In the genomic region with DNA sequence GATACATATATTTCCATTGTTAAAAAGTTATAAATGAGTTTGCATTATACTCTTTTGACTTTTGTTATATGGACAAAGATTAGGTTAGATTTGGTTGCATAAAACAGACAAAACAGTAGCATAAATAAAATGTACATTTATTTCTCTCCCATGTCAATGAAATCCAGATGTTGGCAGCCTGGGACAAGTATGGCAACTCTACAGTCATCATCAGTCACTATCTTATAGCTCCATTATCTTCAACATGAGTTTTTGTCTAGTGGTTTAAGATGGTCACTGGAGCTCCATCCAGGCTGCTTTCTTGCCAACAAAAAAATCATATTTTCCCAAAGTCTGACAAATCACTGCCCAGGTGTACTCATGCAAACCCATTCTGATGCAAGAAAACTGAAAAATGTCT, we compare ENCODE assay signal across 1 cellular context.
TF ChIP-seq lines count a peak whose summit lies in the region.

No MANE protein-coding gene starts in this region.

TF ChIP-seq in HepG2, 621 proteins besides CTCF, POLR2A, EP300 and RAD21 (continued from another document):
- TF ChIP-seq, protein P1, sequence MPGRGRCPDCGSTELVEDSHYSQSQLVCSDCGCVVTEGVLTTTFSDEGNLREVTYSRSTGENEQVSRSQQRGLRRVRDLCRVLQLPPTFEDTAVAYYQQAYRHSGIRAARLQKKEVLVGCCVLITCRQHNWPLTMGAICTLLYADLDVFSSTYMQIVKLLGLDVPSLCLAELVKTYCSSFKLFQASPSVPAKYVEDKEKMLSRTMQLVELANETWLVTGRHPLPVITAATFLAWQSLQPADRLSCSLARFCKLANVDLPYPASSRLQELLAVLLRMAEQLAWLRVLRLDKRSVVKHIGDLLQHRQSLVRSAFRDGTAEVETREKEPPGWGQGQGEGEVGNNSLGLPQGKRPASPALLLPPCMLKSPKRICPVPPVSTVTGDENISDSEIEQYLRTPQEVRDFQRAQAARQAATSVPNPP (CRISPR knock-in tag; IDR thresholded peaks at IDR 0.05), result no peak
- TF ChIP-seq GPN1 (CRISPR knock-in tag; IDR thresholded peaks at IDR 0.05; ENCODE audit: borderline replicate concordance) (no peak), MIER3 (CRISPR knock-in tag; IDR thresholded peaks at IDR 0.05; ENCODE audit: borderline replicate concordance) (no peak)
TF ChIP-seq in HepG2: peak in this region for 0.
